In genomic region chr9:75089369-75089766, GRCh38 we compare ENCODE assay signal across 8 cellular contexts. TPM values are rescaled to one million over a fixed set of nuclear protein-coding genes. Genes with fewer than 3 reads are reported as not detected.
DNase-seq lines count a peak whose midpoint lies in the region; ATAC-seq and TF ChIP-seq lines count a peak whose summit lies in the region.

No MANE protein-coding gene starts in this region.

- H3K27me3 ChIP-seq in DOHH2 (ENCODE audit: control insufficient read depth, low read length), result no peaks in the 10 kb centered on the region
- no peaks in the 10 kb centered on the region for H3K27me3 ChIP-seq in SJCRH30
- H3K27me3 ChIP-seq in esophagus squamous epithelium, result no peaks in the 10 kb centered on the region

- TF ChIP-seq POLR2A in esophagus squamous epithelium (IDR thresholded peaks at IDR 0.05), result no peak

- H3K4me1 ChIP-seq in DOHH2 (ENCODE audit: control insufficient read depth, low read length), result peaks cover 31% of the 10 kb centered on the region
- H3K4me1 ChIP-seq in SJCRH30, result peaks cover 11% of the 10 kb centered on the region
- peaks cover 28 to 82% (median 42%) of the 10 kb centered on the region in 3 donors for H3K4me1 ChIP-seq in esophagus squamous epithelium

- no peak for TF ChIP-seq CTCF in DOHH2 (IDR thresholded peaks at IDR 0.05; ENCODE audit: low read depth, low read length, poor library complexity, severe bottlenecking)
- TF ChIP-seq CTCF in esophagus squamous epithelium (IDR thresholded peaks at IDR 0.05), result peak in 1 of 6 experiments; percentile 5
- no peak for TF ChIP-seq CTCF in progenitor cell of endocrine pancreas (IDR thresholded peaks at IDR 0.05; ENCODE audit: unreplicated experiment)

- no peaks in the 10 kb centered on the region for H3K9me3 ChIP-seq in DOHH2 (ENCODE audit: control insufficient read depth, insufficient read depth, low read length)
- H3K9me3 ChIP-seq in SJCRH30 (replicated peaks), result no peaks in the 10 kb centered on the region
- no peaks in the 10 kb centered on the region for H3K9me3 ChIP-seq in esophagus squamous epithelium

- 6 to 12% methylated on average over 11 of the region's 11 CpGs for WGBS in esophagus squamous epithelium, 2 donors

- peak overlapping the region; percentile 83 for H3K4me3 Mint-ChIP-seq in progenitor cell of endocrine pancreas (ENCODE audit: low read depth)

- peak overlapping the region; percentile 84 for H3K4me2 ChIP-seq in DOHH2 (ENCODE audit: low read length)

- H3F3A ChIP-seq in DOHH2 (ENCODE audit: control insufficient read depth, insufficient read depth), result no peaks in the 10 kb centered on the region

- H4K20me1 ChIP-seq in DOHH2 (ENCODE audit: control insufficient read depth, insufficient read depth, low read depth, low read length), result peaks cover 12% of the 10 kb centered on the region

- H3K27me3 Mint-ChIP-seq in progenitor cell of endocrine pancreas, result no peaks in the 10 kb centered on the region

- H3K4me1 Mint-ChIP-seq in progenitor cell of endocrine pancreas (ENCODE audit: low read depth), result peaks cover 34% of the 10 kb centered on the region

- H3K36me3 ChIP-seq in DOHH2 (ENCODE audit: control insufficient read depth, low read length), result peaks cover 2% of the 10 kb centered on the region; the same call in 1 of the 2 replicates
- H3K36me3 ChIP-seq in SJCRH30, result no peaks in the 10 kb centered on the region
- H3K36me3 ChIP-seq in esophagus squamous epithelium, result no peaks in the 10 kb centered on the region

- peak overlapping the region; percentile 91 for H3K27ac Mint-ChIP-seq in progenitor cell of endocrine pancreas

- intact Hi-C loops in esophagus squamous epithelium (cut with DNase I), result no loop called here

- DNase-seq in SJCRH30 (no peak), esophagus squamous epithelium (lab: John Stamatoyannopoulos, UW) (no peak), progenitor cell of endocrine pancreas (ENCODE audit: low spot score, unreplicated experiment) (no peak), C1 segment of cervical spinal cord (lab: John Stamatoyannopoulos, UW) (no peak), anterior cingulate cortex (lab: John Stamatoyannopoulos, UW) (no peak)

- H3K27ac ChIP-seq in DOHH2 (ENCODE audit: low read depth, low read length) (peak overlapping the region; percentile 76; the same call in 1 of the 2 replicates), SJCRH30 (peak overlapping the region; percentile 68), esophagus squamous epithelium (peak overlapping the region; percentile 92 to 100 (median 98))

- no peaks in the 10 kb centered on the region for H3K36me3 Mint-ChIP-seq in progenitor cell of endocrine pancreas (ENCODE audit: insufficient read depth)

- peaks cover 56% of the 10 kb centered on the region for H3K79me2 ChIP-seq in DOHH2 (ENCODE audit: control insufficient read depth, low read length)

- H3K9me3 Mint-ChIP-seq in progenitor cell of endocrine pancreas (ENCODE audit: low read depth), result no peaks in the 10 kb centered on the region

- no peaks in the 10 kb centered on the region for H3K9me2 ChIP-seq in DOHH2 (replicated peaks; ENCODE audit: control insufficient read depth, low read length)

- ATAC-seq in activated CD4-positive, CD25-positive, alpha-beta regulatory T cell treated with anti-CD3 and anti-CD28 coated beads, Interleukin-2, amount 50 U/mL, for 24 hours, result no peak
- no peak for ATAC-seq in GM18909 (IDR thresholded peaks at IDR 0.05; ENCODE audit: poor library complexity, unreplicated experiment)

- H3K4me3 ChIP-seq in DOHH2 (ENCODE audit: low read length), result peak overlapping the region; percentile 99
- peak overlapping the region; percentile 96 for H3K4me3 ChIP-seq in SJCRH30
- peak overlapping the region; percentile 75 to 96 (median 94) for H3K4me3 ChIP-seq in esophagus squamous epithelium

RNA-seq across cellular contexts. Expression of gene OSTF1, which starts 1.1 kb away (rescaled TPM):
- total RNA-seq in SJCRH30 (2014; rRNA removed; shearing (Covaris generic)), result 49.2 and 49.6 TPM in 2 replicates
- total RNA-seq in esophagus squamous epithelium (100 to 1,000 TPM in 2 of 4 donors, 10 to 100 TPM in 2; 70.1 to 100 (median 86.0) TPM), progenitor cell of endocrine pancreas (9.8 and 10.7 TPM in 2 replicates)

RNA-seq across cellular contexts. Expression of gene NMRK1, which starts 1.4 kb away (rescaled TPM):
- 53.3 and 55.0 TPM in 2 replicates for total RNA-seq in SJCRH30 (2014; rRNA removed; shearing (Covaris generic))
- total RNA-seq in esophagus squamous epithelium (10 to 100 TPM; 23.1 to 36.4 (median 29.5) TPM), progenitor cell of endocrine pancreas (3.5 and 4.7 TPM in 2 replicates)
